8 cellular contexts compared by ENCODE assay signal in the genomic region with DNA sequence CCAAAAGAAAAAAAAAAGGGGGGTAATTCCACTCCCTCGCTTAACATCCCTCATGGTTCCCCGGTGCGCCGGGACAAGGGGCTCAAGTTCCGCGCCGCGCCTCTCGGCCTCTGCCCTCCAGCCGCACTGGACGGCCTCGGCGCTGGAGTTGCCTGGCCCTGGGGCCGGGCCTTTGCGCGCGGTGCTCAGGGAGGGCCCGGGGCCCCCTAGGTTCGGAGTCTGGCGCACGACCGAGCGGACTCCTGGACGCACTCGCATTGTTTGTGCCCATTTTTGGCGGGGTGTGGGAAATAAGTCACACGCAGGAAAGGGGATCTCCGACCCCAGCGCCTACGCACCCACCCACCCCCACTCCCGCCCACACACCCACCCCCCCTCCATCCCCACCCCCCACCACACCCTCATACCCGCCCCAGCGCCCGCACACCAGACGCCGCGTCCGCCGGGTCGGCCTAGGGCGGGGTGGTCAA. TPM values are rescaled to one million over a fixed set of nuclear protein-coding genes. Genes with fewer than 3 reads are reported as not detected.
DNase-seq lines count a peak whose midpoint lies in the region; ATAC-seq, FAIRE-seq and TF ChIP-seq lines count a peak whose summit lies in the region.

No MANE protein-coding gene starts in this region.

- 0% methylated on average over 23 to 40 of the region's 41 CpGs for WGBS in small intestine, 3 donors

- H3K4me3 Mint-ChIP-seq in activated T-cell treated with anti-CD3 and anti-CD28 coated beads, Interleukin-2, amount 50 U/mL, for 4 hours: peak overlapping the region; percentile 99
- H3K4me3 Mint-ChIP-seq in astrocyte (ENCODE audit: unreplicated experiment): peak overlapping the region; percentile 93

- H3K36me3 ChIP-seq in astrocyte (ENCODE audit: insufficient read depth, low read length) (peaks cover 50% of the 10 kb centered on the region), iPS-15b (ENCODE audit: control insufficient read depth, insufficient read depth, low read length) (peaks cover 79% of the 10 kb centered on the region), small intestine (ENCODE audit: control insufficient read depth in 2 of 2, insufficient read depth in 2 of 2, low read length in 2 of 2) (peaks cover 16 to 18% of the 10 kb centered on the region in 2 donors)

- H3K27me3 ChIP-seq in astrocyte (ENCODE audit: insufficient read depth, low read length) (no peaks in the 10 kb centered on the region), iPS-15b (ENCODE audit: control insufficient read depth, insufficient read depth, low read length) (no peaks in the 10 kb centered on the region), small intestine (ENCODE audit: control insufficient read depth in 2 of 2, insufficient read depth in 2 of 2, low read length in 2 of 2) (no peaks in the 10 kb centered on the region)

- H3K4me1 ChIP-seq in astrocyte (ENCODE audit: insufficient read depth, low read length) (peaks cover 23% of the 10 kb centered on the region), iPS-15b (ENCODE audit: control insufficient read depth, insufficient read depth, low read length) (no peaks in the 10 kb centered on the region), small intestine (ENCODE audit: control insufficient read depth in 2 of 2, insufficient read depth in 1 of 2, low read depth in 1 of 2, low read length in 1 of 2) (peaks cover 0 to 9% of the 10 kb centered on the region in 2 donors)

- ATAC-seq in activated T-cell treated with anti-CD3 and anti-CD28 coated beads, Interleukin-2, amount 50 U/mL, for 4 hours: peak; percentile 36 to 39
- peak; percentile 27 for ATAC-seq in HG02588 (IDR thresholded peaks at IDR 0.05; ENCODE audit: unreplicated experiment)

- peaks cover 34% of the 10 kb centered on the region for H3K4me1 Mint-ChIP-seq in activated T-cell treated with anti-CD3 and anti-CD28 coated beads, Interleukin-2, amount 50 U/mL, for 4 hours (ENCODE audit: low read depth)
- peaks cover 23% of the 10 kb centered on the region for H3K4me1 Mint-ChIP-seq in astrocyte (ENCODE audit: low read depth, unreplicated experiment)

- H3K4me3 ChIP-seq in astrocyte (ENCODE audit: insufficient read depth, low read depth, low read length): peak overlapping the region; percentile 98
- peak overlapping the region; percentile 99 for H3K4me3 ChIP-seq in iPS-15b (ENCODE audit: low read depth, low read length)
- peak overlapping the region; percentile 51 to 79 for H3K4me3 ChIP-seq in small intestine (ENCODE audit: low read depth in 1 of 2, low read length in 2 of 2)

- no peak overlapping the region for H3K27ac Mint-ChIP-seq in astrocyte (ENCODE audit: unreplicated experiment)

- FAIRE-seq in astrocyte (lab: Jason Lieb, UNC) (no peak), small intestine (lab: Jason Lieb, UNC) (no peak), HTR-8/SVneo (lab: Jason Lieb, UNC) (no peak)

- H3K27ac ChIP-seq in astrocyte (ENCODE audit: low read depth, low read length) (peak overlapping the region; percentile 99), small intestine (ENCODE audit: low read depth in 1 of 2, low read length in 1 of 2) (peak overlapping the region; percentile 69 to 86)

- H3K79me2 ChIP-seq in astrocyte (ENCODE audit: insufficient read depth, low read length): peaks cover 59% of the 10 kb centered on the region

- H3K9me3 Mint-ChIP-seq in activated T-cell treated with anti-CD3 and anti-CD28 coated beads, Interleukin-2, amount 50 U/mL, for 4 hours: no peaks in the 10 kb centered on the region
- no peaks in the 10 kb centered on the region for H3K9me3 Mint-ChIP-seq in astrocyte (ENCODE audit: unreplicated experiment)

- TF ChIP-seq CTCF in astrocyte (IDR thresholded peaks at IDR 0.05; ENCODE audit: insufficient read depth, low read depth, low read length): no peak

- H3K9ac ChIP-seq in astrocyte (ENCODE audit: low read length) (peak overlapping the region; percentile 100), iPS-15b (ENCODE audit: low read depth, low read length) (peak overlapping the region; percentile 88)

- H3K27me3 Mint-ChIP-seq in activated T-cell treated with anti-CD3 and anti-CD28 coated beads, Interleukin-2, amount 50 U/mL, for 4 hours (ENCODE audit: low read depth): no peaks in the 10 kb centered on the region
- no peaks in the 10 kb centered on the region for H3K27me3 Mint-ChIP-seq in astrocyte (ENCODE audit: low read depth, unreplicated experiment)

- peak overlapping the region; percentile 90 for H3K4me2 ChIP-seq in astrocyte (ENCODE audit: low read length)

- H4K20me1 ChIP-seq in astrocyte (ENCODE audit: insufficient read depth, low read length): peaks cover 65% of the 10 kb centered on the region

- DNase-seq in activated T-cell treated with anti-CD3 and anti-CD28 coated beads, Interleukin-2, amount 50 U/mL, for 4 hours: no peak
- DNase-seq in activated T-cell treated with anti-CD3 and anti-CD28 coated beads for 4 hours: no peak
- peak; percentile 69 for DNase-seq in NCI-H2171 treated with DMSO at 0.1 percent for 48 hours (lab: John Stamatoyannopoulos, UW)
- DNase-seq in astrocyte (ENCODE audit: low read depth): no peak
- peak; percentile 54 for DNase-seq in small intestine
- no peak for DNase-seq in HTR-8/SVneo (ENCODE audit: insufficient read length, low spot score)

- no peak overlapping the region for H2AFZ ChIP-seq in astrocyte (ENCODE audit: low read depth, low read length)

- H3K9me3 ChIP-seq in astrocyte (ENCODE audit: insufficient read depth, low read depth, low read length) (no peaks in the 10 kb centered on the region), iPS-15b (ENCODE audit: control insufficient read depth, insufficient read depth, low read length) (no peaks in the 10 kb centered on the region), small intestine (ENCODE audit: control insufficient read depth, low read depth) (no peaks in the 10 kb centered on the region)

- H3K36me3 Mint-ChIP-seq in activated T-cell treated with anti-CD3 and anti-CD28 coated beads, Interleukin-2, amount 50 U/mL, for 4 hours (ENCODE audit: insufficient read depth): peaks cover 47% of the 10 kb centered on the region
- peaks cover 34% of the 10 kb centered on the region for H3K36me3 Mint-ChIP-seq in astrocyte (ENCODE audit: low read depth, unreplicated experiment)

RNA-seq across cellular contexts. Expression of a gene that starts 0.4 kb away (rescaled TPM):
- total RNA-seq in activated T-cell treated with anti-CD3 and anti-CD28 coated beads, Interleukin-2, amount 50 U/mL, for 4 hours: 10 to 100 TPM; 52.8 to 58.6 (median 55.3) TPM
- total RNA-seq in astrocyte: 25.2 and 28.8 TPM in 2 replicates
- 10 to 100 TPM; 10.3 to 17.7 (median 17.6) TPM for polyA plus RNA-seq in small intestine

RNA-seq across cellular contexts. Expression of a gene that starts 0.5 kb away (rescaled TPM):
- 1,000 to 10,000 TPM; 3,573 to 3,630 (median 3,625) TPM for total RNA-seq in activated T-cell treated with anti-CD3 and anti-CD28 coated beads, Interleukin-2, amount 50 U/mL, for 4 hours
- total RNA-seq in astrocyte: 1,213 and 1,364 TPM in 2 replicates
- 1,000 to 10,000 TPM; 1,890 to 3,725 (median 3,312) TPM for polyA plus RNA-seq in small intestine

RNA-seq across cellular contexts. Expression of a gene that starts 8.7 kb away (rescaled TPM):
- 10 to 100 TPM; 24.1 to 37.1 (median 30.6) TPM for total RNA-seq in activated T-cell treated with anti-CD3 and anti-CD28 coated beads, Interleukin-2, amount 50 U/mL, for 4 hours
- 35.7 and 35.9 TPM in 2 replicates for total RNA-seq in astrocyte
- polyA plus RNA-seq in small intestine: 10 to 100 TPM; 83.3 to 94.4 (median 87.5) TPM

RNA-seq across cellular contexts. Expression of a gene that starts 8.8 kb away (rescaled TPM):
- total RNA-seq in activated T-cell treated with anti-CD3 and anti-CD28 coated beads, Interleukin-2, amount 50 U/mL, for 4 hours: 10 to 100 TPM; 48.0 to 64.1 (median 57.9) TPM
- total RNA-seq in astrocyte: 18.8 and 20.0 TPM in 2 replicates
- 10 to 100 TPM; 30.3 to 66.0 (median 54.9) TPM for polyA plus RNA-seq in small intestine

RNA-seq across cellular contexts. Expression of a gene that starts 11.6 kb away (rescaled TPM):
- total RNA-seq in activated T-cell treated with anti-CD3 and anti-CD28 coated beads, Interleukin-2, amount 50 U/mL, for 4 hours: 10 to 100 TPM; 56.0 to 61.7 (median 58.5) TPM
- total RNA-seq in astrocyte: 22.2 and 25.1 TPM in 2 replicates
- polyA plus RNA-seq in small intestine: 10 to 100 TPM; 23.2 to 41.1 (median 32.9) TPM

Comparison
In these comparisons a context has a peak if more than half of its experiments do, and no peak if none do; other contexts are left out.
1. DNase-seq: peak in NCI-H2171 treated with DMSO at 0.1 percent for 48 hours (single experiment) and small intestine (single experiment); none in activated T-cell treated with anti-CD3 and anti-CD28 coated beads, Interleukin-2, amount 50 U/mL, for 4 hours (single experiment), activated T-cell treated with anti-CD3 and anti-CD28 coated beads for 4 hours (single experiment), astrocyte (single experiment) and HTR-8/SVneo (single experiment).
2. Peak in every context shown above with its lines, with median percentiles within 50 percentile points of each other: H3K4me3 ChIP-seq.